In genomic region chr14:95458459-95458858, GRCh38 we compare ENCODE assay signal across 22 cellular contexts. TPM values are rescaled to one million over a fixed set of nuclear protein-coding genes. Genes with fewer than 3 reads are reported as not detected.
A peak's percentile ranks its signal among the peaks of the same experiment; 100 is the strongest.
DNase-seq lines count a peak whose midpoint lies in the region; ATAC-seq and TF ChIP-seq lines count a peak whose summit lies in the region.
"Had no signal": no experiment of that assay in that cellular context is flagged by ENCODE, and none has a peak within 500 bp of the region (broad histone marks: within the 10 kb centered on the region; RNA-seq: fewer than 3 reads in every experiment).

No MANE protein-coding gene starts in this region.

- H3K4me2 ChIP-seq in OCI-LY1 (ENCODE audit: low read length), result no peak overlapping the region
- H3K4me2 ChIP-seq: KMS-11 had no signal

- H3K9me2 ChIP-seq in OCI-LY1 (ENCODE audit: low read depth, low read length), result no peaks in the 10 kb centered on the region

- no peak overlapping the region for H3K4me3 ChIP-seq in CD4-positive, CD25-positive, alpha-beta regulatory T cell (ENCODE audit: low read depth, low read length)
- H3K4me3 ChIP-seq in OCI-LY1 (ENCODE audit: low read depth, low read length, poor library complexity, severe bottlenecking) (no peak overlapping the region), subcutaneous abdominal adipose tissue (ENCODE audit: low read depth in 1 of 5, low read length in 5 of 5) (no peak overlapping the region)
- H3K4me3 ChIP-seq: GM12878, SK-N-MC had no signal

- no peak overlapping the region for H3K9ac ChIP-seq in OCI-LY1 (ENCODE audit: low read length)
- no peak overlapping the region for H3K9ac ChIP-seq in subcutaneous abdominal adipose tissue (ENCODE audit: low read length in 5 of 5)
- H3K9ac ChIP-seq: KMS-11 had no signal

- no peak for DNase-seq in CD4-positive, CD25-positive, alpha-beta regulatory T cell
- DNase-seq in memory B cell (ENCODE audit: low spot score in 2 of 2) (no peak), SW 1271 (lab: John Stamatoyannopoulos, UW) (no peak)
- no peak for DNase-seq in activated naive CD4-positive, alpha-beta T cell treated with anti-CD3 and anti-CD28 coated beads, Interleukin-2, amount 50 U/mL, for 72 hours (ENCODE audit: low spot score in 2 of 2)
- DNase-seq: Calu3, DMS53, EL, MV-4-11, NCI-H187, NCI-H2107, NCI-H510A, NCI-H774, OCI-M1, SHP77 had no signal

- H3K79me2 ChIP-seq in OCI-LY1 (ENCODE audit: insufficient read depth, low read length), result no peaks in the 10 kb centered on the region

- no peaks in the 10 kb centered on the region for H3K9me3 ChIP-seq in CD4-positive, CD25-positive, alpha-beta regulatory T cell (ENCODE audit: control insufficient read depth in 2 of 2, low read length in 2 of 2)
- no peaks in the 10 kb centered on the region for H3K9me3 ChIP-seq in OCI-LY1 (ENCODE audit: low read length)
- no peaks in the 10 kb centered on the region for H3K9me3 ChIP-seq in subcutaneous abdominal adipose tissue (ENCODE audit: control insufficient read depth in 5 of 5, low read length in 5 of 5)

- H3F3A ChIP-seq in OCI-LY1 (ENCODE audit: insufficient read depth, low read length), result no peaks in the 10 kb centered on the region

- no peak for ATAC-seq in CD4-positive, CD25-positive, alpha-beta regulatory T cell (ENCODE audit: low read depth in 2 of 2)
- ATAC-seq in memory B cell (ENCODE audit: low read depth) (no peak), GM21737 (IDR thresholded peaks at IDR 0.05; ENCODE audit: unreplicated experiment) (no peak)
- no peak for ATAC-seq in activated naive CD4-positive, alpha-beta T cell treated with anti-CD3 and anti-CD28 coated beads, Interleukin-2, amount 50 U/mL, for 72 hours
- ATAC-seq: GM12878, HepG2 had no signal

- peaks cover 0 to 2% (median 0%) of the 10 kb centered on the region in 7 donors for H3K9me3 Mint-ChIP-seq in CD4-positive, CD25-positive, alpha-beta regulatory T cell
- H3K9me3 Mint-ChIP-seq in memory B cell, result no peaks in the 10 kb centered on the region
- H3K9me3 Mint-ChIP-seq in activated naive CD4-positive, alpha-beta T cell treated with anti-CD3 and anti-CD28 coated beads, Interleukin-2, amount 50 U/mL, for 72 hours, result no peaks in the 10 kb centered on the region

- peaks cover 14% of the 10 kb centered on the region for H3K36me3 Mint-ChIP-seq in CD4-positive, CD25-positive, alpha-beta regulatory T cell
- H3K36me3 Mint-ChIP-seq in memory B cell, result peaks cover 23% of the 10 kb centered on the region
- H3K36me3 Mint-ChIP-seq in activated naive CD4-positive, alpha-beta T cell treated with anti-CD3 and anti-CD28 coated beads, Interleukin-2, amount 50 U/mL, for 72 hours, result peaks cover 0 to 18% of the 10 kb centered on the region in 2 donors

- H3K36me3 ChIP-seq in CD4-positive, CD25-positive, alpha-beta regulatory T cell (ENCODE audit: control insufficient read depth, insufficient read depth, low read length), result peaks cover 62% of the 10 kb centered on the region
- H3K36me3 ChIP-seq in OCI-LY1 (ENCODE audit: insufficient read depth, low read length) (no peaks in the 10 kb centered on the region), subcutaneous abdominal adipose tissue (ENCODE audit: control insufficient read depth in 5 of 5, insufficient read depth in 5 of 5, low read length in 5 of 5) (peaks cover 4 to 76% (median 66%) of the 10 kb centered on the region in 5 donors)

- H3K27me3 Mint-ChIP-seq in CD4-positive, CD25-positive, alpha-beta regulatory T cell, result no peaks in the 10 kb centered on the region
- H3K27me3 Mint-ChIP-seq in memory B cell, result no peaks in the 10 kb centered on the region

- H2AFZ ChIP-seq in OCI-LY1 (ENCODE audit: low read length), result no peak overlapping the region

- H3K27ac Mint-ChIP-seq in CD4-positive, CD25-positive, alpha-beta regulatory T cell, result peak overlapping the region in 2 of 3 donors; percentile 78 to 87
- peak overlapping the region; percentile 79 for H3K27ac Mint-ChIP-seq in memory B cell
- peak overlapping the region in 1 of 2 donors; percentile 47 for H3K27ac Mint-ChIP-seq in activated naive CD4-positive, alpha-beta T cell treated with anti-CD3 and anti-CD28 coated beads, Interleukin-2, amount 50 U/mL, for 72 hours

- no peaks in the 10 kb centered on the region for H3K27me3 ChIP-seq in CD4-positive, CD25-positive, alpha-beta regulatory T cell (ENCODE audit: control insufficient read depth, insufficient read depth, low read length)
- H3K27me3 ChIP-seq in OCI-LY1 (ENCODE audit: insufficient read depth, low read length) (no peaks in the 10 kb centered on the region), subcutaneous abdominal adipose tissue (ENCODE audit: control insufficient read depth in 5 of 5, insufficient read depth in 4 of 5, low read length in 5 of 5) (no peaks in the 10 kb centered on the region)

- H3K4me1 ChIP-seq in CD4-positive, CD25-positive, alpha-beta regulatory T cell (ENCODE audit: control insufficient read depth, insufficient read depth, low read length, poor library complexity, severe bottlenecking), result peaks cover 24% of the 10 kb centered on the region
- H3K4me1 ChIP-seq in OCI-LY1 (ENCODE audit: insufficient read depth, low read length, severe bottlenecking), result peaks cover 42% of the 10 kb centered on the region
- H3K4me1 ChIP-seq in subcutaneous abdominal adipose tissue (ENCODE audit: control insufficient read depth in 5 of 5, insufficient read depth in 5 of 5, low read length in 5 of 5), result peaks cover 7 to 47% (median 42%) of the 10 kb centered on the region in 5 donors

- TF ChIP-seq CTCF in OCI-LY1 (IDR thresholded peaks at IDR 0.05; ENCODE audit: low read length), result no peak

- no peaks in the 10 kb centered on the region for H4K20me1 ChIP-seq in OCI-LY1 (ENCODE audit: insufficient read depth, low read length)

- H3K4me3 Mint-ChIP-seq in CD4-positive, CD25-positive, alpha-beta regulatory T cell, result no peak overlapping the region
- no peak overlapping the region for H3K4me3 Mint-ChIP-seq in memory B cell

- no peak overlapping the region for H3K27ac ChIP-seq in CD4-positive, CD25-positive, alpha-beta regulatory T cell (ENCODE audit: insufficient read depth, low read length, poor library complexity, severe bottlenecking)
- peak overlapping the region; percentile 76 for H3K27ac ChIP-seq in OCI-LY1 (ENCODE audit: low read depth, low read length, poor library complexity, severe bottlenecking)
- H3K27ac ChIP-seq in subcutaneous abdominal adipose tissue (ENCODE audit: low read depth, low read length), result peak overlapping the region; percentile 18
- H3K27ac ChIP-seq: C4-2B, KMS-11, SK-N-MC had no signal

- H3K4me1 Mint-ChIP-seq in CD4-positive, CD25-positive, alpha-beta regulatory T cell, result peaks cover 0 to 49% (median 35%) of the 10 kb centered on the region in 4 donors
- peaks cover 16% of the 10 kb centered on the region for H3K4me1 Mint-ChIP-seq in memory B cell

RNA-seq across cellular contexts. Expression of gene SYNE3, which starts 58.0 kb away (rescaled TPM):
- 71.7 TPM for total RNA-seq in CD4-positive, CD25-positive, alpha-beta regulatory T cell
- 1 to 10 TPM; 2.7 to 6.5 (median 4.1) TPM for polyA plus RNA-seq in CD4-positive, CD25-positive, alpha-beta regulatory T cell
- 10 to 100 TPM in 1 of 2 donors, 1 to 10 TPM in 1; 9.9 to 73.8 TPM for total RNA-seq in activated naive CD4-positive, alpha-beta T cell treated with anti-CD3 and anti-CD28 coated beads, Interleukin-2, amount 50 U/mL, for 72 hours
